In the genomic region with DNA sequence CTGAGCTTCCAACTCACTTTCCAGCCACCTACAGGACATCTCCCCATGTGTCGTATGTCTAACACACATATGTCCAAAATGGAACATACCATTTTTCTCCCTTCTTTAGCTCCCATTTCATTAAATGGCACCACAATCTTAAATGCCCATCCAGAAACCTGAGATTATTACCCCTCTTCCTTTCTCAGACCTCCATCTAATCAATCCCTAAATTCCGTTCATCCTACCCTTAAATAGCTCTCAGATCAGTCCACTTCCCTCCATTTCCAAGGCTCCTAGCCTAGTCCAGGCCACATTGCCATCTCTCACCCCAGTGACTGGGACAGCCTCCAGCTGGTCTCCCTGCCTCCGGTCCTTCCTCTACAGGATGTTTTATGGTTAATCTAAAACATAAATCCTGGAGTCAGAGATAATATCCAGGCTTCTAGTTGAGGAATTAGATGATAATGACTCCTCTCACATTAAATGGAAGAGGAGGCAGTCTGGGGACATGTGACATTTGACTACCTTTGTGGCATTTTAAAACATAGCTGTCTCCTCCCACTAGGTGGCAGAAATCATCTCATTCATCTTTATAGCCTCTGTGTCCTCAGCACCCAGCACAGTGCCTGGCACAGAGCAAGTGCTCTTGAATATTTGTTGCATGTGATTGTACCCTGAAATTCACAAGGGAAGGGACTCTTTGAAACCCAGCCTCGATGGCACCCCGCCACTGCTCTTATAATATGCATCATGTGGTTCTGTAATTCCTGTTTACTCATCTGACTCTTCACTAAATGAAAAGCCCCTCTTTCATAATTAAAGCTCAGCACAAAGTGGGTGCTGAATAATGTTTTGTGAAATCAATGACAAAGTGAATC, we compare ENCODE assay signal across 8 cellular contexts.
DNase-seq lines count a peak whose midpoint lies in the region; ATAC-seq, FAIRE-seq and TF ChIP-seq lines count a peak whose summit lies in the region.

No MANE protein-coding gene starts in this region.

- no peak overlapping the region for H2AFZ ChIP-seq in Loucy (ENCODE audit: low read length)

- peaks cover 24% of the 10 kb centered on the region for H3K4me1 ChIP-seq in Loucy (ENCODE audit: insufficient read depth, low read length, poor library complexity, severe bottlenecking)
- H3K4me1 ChIP-seq in effector memory CD4-positive, alpha-beta T cell (ENCODE audit: control insufficient read depth, insufficient read depth, low read length, poor library complexity, severe bottlenecking) = no peaks in the 10 kb centered on the region

- peak; percentile 44 for DNase-seq in activated CD8-positive, alpha-beta memory T cell treated with anti-CD3 and anti-CD28 coated beads, Interleukin-2, amount 10 ng/mL, durations not matched to agents 7 days and 5 days
- DNase-seq in activated CD8-positive, alpha-beta memory T cell treated with anti-CD3 and anti-CD28 coated beads, Interleukin-2, amount 50 U/mL, for 48 hours = no peak
- DNase-seq in bronchial epithelial cell (ENCODE audit: low read depth) (peak; percentile 29), natural killer cell (no peak), posterior vena cava (ENCODE audit: low spot score) (no peak)
- DNase-seq in effector memory CD4-positive, alpha-beta T cell = no peak

- H3K9ac ChIP-seq in Loucy (ENCODE audit: low read depth, low read length, poor library complexity, severe bottlenecking) = no peak overlapping the region

- H4K20me1 ChIP-seq in Loucy (ENCODE audit: insufficient read depth, low read length, poor library complexity, severe bottlenecking) = no peaks in the 10 kb centered on the region

- H3K27ac Mint-ChIP-seq in activated CD8-positive, alpha-beta memory T cell treated with anti-CD3 and anti-CD28 coated beads, Interleukin-2, amount 10 ng/mL, durations not matched to agents 7 days and 5 days = no peak overlapping the region
- H3K27ac Mint-ChIP-seq in natural killer cell = no peak overlapping the region

- intact Hi-C loops in natural killer cell (cut with micrococcal nuclease) (loop anchor here (1.0 kb wide), 1 partner anchor 81 kb away; no protein-coding TSS in a partner anchor), posterior vena cava (cut with DNase I) (no loop called here)

- H3K9me3 Mint-ChIP-seq in activated CD8-positive, alpha-beta memory T cell treated with anti-CD3 and anti-CD28 coated beads, Interleukin-2, amount 10 ng/mL, durations not matched to agents 7 days and 5 days (ENCODE audit: low read depth) = no peaks in the 10 kb centered on the region
- H3K9me3 Mint-ChIP-seq in natural killer cell = no peaks in the 10 kb centered on the region

- no peaks in the 10 kb centered on the region for H3F3A ChIP-seq in Loucy (ENCODE audit: low read depth)

- no peak overlapping the region for H3K27ac ChIP-seq in effector memory CD4-positive, alpha-beta T cell (ENCODE audit: insufficient read depth, low read length, poor library complexity, severe bottlenecking)

- no peaks in the 10 kb centered on the region for H3K36me3 Mint-ChIP-seq in activated CD8-positive, alpha-beta memory T cell treated with anti-CD3 and anti-CD28 coated beads, Interleukin-2, amount 10 ng/mL, durations not matched to agents 7 days and 5 days
- H3K36me3 Mint-ChIP-seq in natural killer cell = no peaks in the 10 kb centered on the region

- CTCF ChIA-PET in activated CD8-positive, alpha-beta memory T cell treated with anti-CD3 and anti-CD28 coated beads, Interleukin-2, amount 10 ng/mL, durations not matched to agents 7 days and 5 days (lab: Charles Lee) = interaction anchor here (0.6 to 3.5 kb wide), 23 partner anchors 8 to 354 kb away, joined by 3 to 62 read pairs (median 4); no protein-coding TSS in a partner anchor

- H3K4me3 ChIP-seq in Loucy (ENCODE audit: low read length, poor library complexity, severe bottlenecking) (no peak overlapping the region), bronchial epithelial cell (ENCODE audit: low read depth, low read length) (no peak overlapping the region)
- H3K4me3 ChIP-seq in effector memory CD4-positive, alpha-beta T cell (ENCODE audit: insufficient read depth, low read depth, low read length, poor library complexity, severe bottlenecking) = no peak overlapping the region

- TF ChIP-seq CTCF in Loucy (conservative IDR thresholded peaks at IDR 0.05; ENCODE audit: low read length) (peak; percentile 76), bronchial epithelial cell (IDR thresholded peaks at IDR 0.05; ENCODE audit: insufficient read depth, low read length, severe bottlenecking) (peak; percentile 58), natural killer cell (IDR thresholded peaks at IDR 0.05) (peak; percentile 38)

- H3K4me3 Mint-ChIP-seq in activated CD8-positive, alpha-beta memory T cell treated with anti-CD3 and anti-CD28 coated beads, Interleukin-2, amount 10 ng/mL, durations not matched to agents 7 days and 5 days = no peak overlapping the region
- no peak overlapping the region for H3K4me3 Mint-ChIP-seq in natural killer cell

- H3K4me2 ChIP-seq in Loucy (ENCODE audit: low read depth, low read length, poor library complexity, severe bottlenecking) = no peak overlapping the region

- peak; percentile 74 for ATAC-seq in activated CD8-positive, alpha-beta memory T cell treated with anti-CD3 and anti-CD28 coated beads, Interleukin-2, amount 10 ng/mL, durations not matched to agents 7 days and 5 days
- ATAC-seq in natural killer cell (peak in 2 of 3 donors; percentile 48 to 50), HG02981 (IDR thresholded peaks at IDR 0.05; ENCODE audit: unreplicated experiment) (no peak)

- H3K9me3 ChIP-seq in Loucy (ENCODE audit: insufficient read depth, low read depth, low read length) = no peaks in the 10 kb centered on the region
- H3K9me3 ChIP-seq in effector memory CD4-positive, alpha-beta T cell (ENCODE audit: control insufficient read depth, low read length) = no peaks in the 10 kb centered on the region

- H3K9me2 ChIP-seq in Loucy (replicated peaks; ENCODE audit: low read depth, low read length) = no peaks in the 10 kb centered on the region

- peaks cover 37% of the 10 kb centered on the region for H3K27me3 Mint-ChIP-seq in activated CD8-positive, alpha-beta memory T cell treated with anti-CD3 and anti-CD28 coated beads, Interleukin-2, amount 10 ng/mL, durations not matched to agents 7 days and 5 days
- H3K27me3 Mint-ChIP-seq in natural killer cell (ENCODE audit: low read depth in 2 of 2) = peaks cover 5 to 6% of the 10 kb centered on the region in 2 donors

- H3K4me1 Mint-ChIP-seq in activated CD8-positive, alpha-beta memory T cell treated with anti-CD3 and anti-CD28 coated beads, Interleukin-2, amount 10 ng/mL, durations not matched to agents 7 days and 5 days = no peaks in the 10 kb centered on the region
- H3K4me1 Mint-ChIP-seq in natural killer cell = no peaks in the 10 kb centered on the region

- FAIRE-seq in bronchial epithelial cell (lab: Jason Lieb, UNC) = peak; percentile 18

- H3K79me2 ChIP-seq in Loucy (ENCODE audit: insufficient read depth, low read length) = no peaks in the 10 kb centered on the region

- H3K36me3 ChIP-seq in Loucy (ENCODE audit: insufficient read depth, low read length) = peaks cover 7% of the 10 kb centered on the region; the same call in 1 of the 2 replicates
- H3K36me3 ChIP-seq in bronchial epithelial cell (ENCODE audit: control insufficient read depth, insufficient read depth, low read length) = no peaks in the 10 kb centered on the region
- H3K36me3 ChIP-seq in effector memory CD4-positive, alpha-beta T cell (ENCODE audit: control insufficient read depth, insufficient read depth, low read length) = no peaks in the 10 kb centered on the region

- H3K27me3 ChIP-seq in Loucy (ENCODE audit: insufficient read depth, low read length, poor library complexity, severe bottlenecking) = no peaks in the 10 kb centered on the region
- no peaks in the 10 kb centered on the region for H3K27me3 ChIP-seq in bronchial epithelial cell (ENCODE audit: control insufficient read depth, insufficient read depth, low read length)
- no peaks in the 10 kb centered on the region for H3K27me3 ChIP-seq in effector memory CD4-positive, alpha-beta T cell (replicated peaks; ENCODE audit: control insufficient read depth, insufficient read depth, low read length, poor library complexity, severe bottlenecking)

Comparison
In these comparisons a context has a peak if more than half of its experiments do, and no peak if none do; other contexts are left out.
1. DNase-seq: peak in activated CD8-positive, alpha-beta memory T cell treated with anti-CD3 and anti-CD28 coated beads, Interleukin-2, amount 10 ng/mL, durations not matched to agents 7 days and 5 days (single experiment) and bronchial epithelial cell (single experiment); none in activated CD8-positive, alpha-beta memory T cell treated with anti-CD3 and anti-CD28 coated beads, Interleukin-2, amount 50 U/mL, for 48 hours (single experiment), natural killer cell (single experiment), effector memory CD4-positive, alpha-beta T cell (0 of 3) and posterior vena cava (single experiment).
2. Peak in every context shown above with its lines, with median percentiles within 50 percentile points of each other: CTCF ChIP-seq.